Comparison of ENCODE assay signal across 8 cellular contexts in genomic region chr1:92831368-92831761, GRCh38. TPM values are rescaled to one million over a fixed set of nuclear protein-coding genes. Genes with fewer than 3 reads are reported as not detected.
DNase-seq lines count a peak whose midpoint lies in the region; ATAC-seq and TF ChIP-seq lines count a peak whose summit lies in the region.

No MANE protein-coding gene starts in this region.

- intact Hi-C loops in dorsolateral prefrontal cortex (cut with DNase I): loop anchor here (5.0 kb wide), 3 partner anchors 44 to 84 kb away; partner anchors contain the start of gene EVI5 (in 1 of the 2)

- peak overlapping the region; percentile 95 for H3K27ac Mint-ChIP-seq in osteocyte (ENCODE audit: unreplicated experiment)

- no peak overlapping the region for H3K9ac ChIP-seq in MM.1S (ENCODE audit: low read length)

- ATAC-seq in GM21423 (IDR thresholded peaks at IDR 0.05; ENCODE audit: unreplicated experiment) (no peak), HG02840 (IDR thresholded peaks at IDR 0.05; ENCODE audit: low FRiP score, unreplicated experiment) (no peak)

- H3K9me3 Mint-ChIP-seq in osteocyte (ENCODE audit: unreplicated experiment): no peaks in the 10 kb centered on the region

- no peaks in the 10 kb centered on the region; the same call in 1 of the 2 replicates for H3F3A ChIP-seq in MM.1S (ENCODE audit: insufficient read depth, low read length)

- H4K20me1 ChIP-seq in MM.1S (ENCODE audit: insufficient read depth, low read length): peaks cover 28% of the 10 kb centered on the region

- no peaks in the 10 kb centered on the region for H3K9me2 ChIP-seq in MM.1S (replicated peaks; ENCODE audit: insufficient read depth, low read length)

- DNase-seq in GM12865 (ENCODE audit: low read depth): no peak
- DNase-seq in MM.1S: no peak
- DNase-seq in dorsolateral prefrontal cortex: no peak
- DNase-seq in osteocyte (ENCODE audit: extremely low spot score, unreplicated experiment): no peak
- no peak for DNase-seq in NCI-H774 (lab: John Stamatoyannopoulos, UW)
- no peak for DNase-seq in NCI-H1092 (lab: John Stamatoyannopoulos, UW)

- TF ChIP-seq CTCF in GM12865 (IDR thresholded peaks at IDR 0.05; ENCODE audit: insufficient read depth, low read depth, low read length, missing control alignments) (no peak), MM.1S (IDR thresholded peaks at IDR 0.05; ENCODE audit: low read length) (no peak), dorsolateral prefrontal cortex (IDR thresholded peaks at IDR 0.05 in 54 of 56, conservative IDR thresholded peaks at IDR 0.05 in 2 of 56; ENCODE audit: low read depth in 1 of 56, partially characterized antibody in 56 of 56) (no peak), osteocyte (IDR thresholded peaks at IDR 0.05) (no peak)

- peak overlapping the region; percentile 43; the same call in 1 of the 2 replicates for H3K4me2 ChIP-seq in MM.1S (ENCODE audit: low read depth, low read length)

- H3K4me1 ChIP-seq in MM.1S (ENCODE audit: low read length): peaks cover 3% of the 10 kb centered on the region; the same call in 1 of the 2 replicates

- H3K4me3 Mint-ChIP-seq in osteocyte (ENCODE audit: unreplicated experiment): peak overlapping the region; percentile 98

- H3K27me3 ChIP-seq in MM.1S (replicated peaks; ENCODE audit: insufficient read depth, low read length) (no peaks in the 10 kb centered on the region), dorsolateral prefrontal cortex (no peaks in the 10 kb centered on the region)

- H3K9me3 ChIP-seq in MM.1S (replicated peaks; ENCODE audit: insufficient read depth, low read length): no peaks in the 10 kb centered on the region

- H3K36me3 Mint-ChIP-seq in osteocyte (ENCODE audit: unreplicated experiment): peaks cover 23% of the 10 kb centered on the region

- peaks cover 46% of the 10 kb centered on the region for H3K79me2 ChIP-seq in MM.1S (ENCODE audit: low read length)

- H3K4me3 ChIP-seq in GM12865 (ENCODE audit: low read depth, low read length) (peak overlapping the region; percentile 15), MM.1S (ENCODE audit: low read length) (peak overlapping the region; percentile 90), dorsolateral prefrontal cortex (peak overlapping the region in 54 of 59 donors; percentile 67 to 99 (median 91))

- H3K36me3 ChIP-seq in MM.1S (replicated peaks; ENCODE audit: insufficient read depth, low read length): no peaks in the 10 kb centered on the region

- H2AFZ ChIP-seq in MM.1S (ENCODE audit: low read length): peak overlapping the region; percentile 58; the same call in 1 of the 2 replicates

- peaks cover 36% of the 10 kb centered on the region for H3K4me1 Mint-ChIP-seq in osteocyte (ENCODE audit: unreplicated experiment)

- no peaks in the 10 kb centered on the region for H3K27me3 Mint-ChIP-seq in osteocyte (ENCODE audit: unreplicated experiment)

- H3K27ac ChIP-seq in MM.1S (ENCODE audit: low read length) (no peak overlapping the region), dorsolateral prefrontal cortex (peak overlapping the region in 30 of 59 donors; percentile 30 to 97 (median 95))

RNA-seq across cellular contexts. Expression of gene RPL5, which starts 0.5 kb away (rescaled TPM):
- total RNA-seq in dorsolateral prefrontal cortex (100 to 1,000 TPM; 222 to 435 (median 286) TPM), osteocyte (870 and 883 TPM in 2 replicates)

RNA-seq across cellular contexts. Expression of gene EVI5, which starts 46.5 kb away (rescaled TPM):
- total RNA-seq in dorsolateral prefrontal cortex: 10 to 100 TPM; 37.6 to 71.9 (median 55.0) TPM
- total RNA-seq in osteocyte: 52.6 and 59.6 TPM in 2 replicates

Comparison
In these comparisons a context has a peak if more than half of its experiments do, and no peak if none do; other contexts are left out.
1. H3K4me3 ChIP-seq: peak in every context shown above with its lines; median percentile 91 in dorsolateral prefrontal cortex; 90 in MM.1S; 15 in GM12865.